20 cellular contexts compared by ENCODE assay signal in the genomic region with DNA sequence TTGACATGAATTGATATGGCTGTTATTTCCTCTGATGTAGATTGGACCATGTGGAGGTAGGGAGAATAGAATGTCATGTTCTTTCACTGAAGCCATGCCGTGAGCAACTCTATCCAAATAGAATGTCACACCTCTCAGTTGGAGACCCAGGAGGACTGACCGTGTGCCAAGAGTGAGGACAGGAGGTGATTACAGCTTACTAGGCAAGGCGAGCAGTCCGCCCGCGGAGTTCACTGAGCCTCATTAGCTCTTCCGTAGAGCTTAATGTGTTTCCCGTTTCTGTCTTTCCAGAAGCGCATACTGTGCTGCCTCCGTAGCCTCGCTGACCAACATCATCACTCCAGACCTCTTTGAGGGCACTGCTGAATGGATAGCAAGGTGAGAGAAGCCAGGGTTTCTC. TPM values are rescaled to one million over a fixed set of nuclear protein-coding genes. Genes with fewer than 3 reads are reported as not detected.
DNase-seq lines count a peak whose midpoint lies in the region; ATAC-seq, FAIRE-seq and TF ChIP-seq lines count a peak whose summit lies in the region.
"Had no signal": no experiment of that assay in that cellular context is flagged by ENCODE, and none has a peak within 500 bp of the region (broad histone marks: within the 10 kb centered on the region; RNA-seq: fewer than 3 reads in every experiment).

No MANE protein-coding gene starts in this region.

- H3K27ac Mint-ChIP-seq in endothelial cell (ENCODE audit: unreplicated experiment), result no peak overlapping the region
- H3K27ac Mint-ChIP-seq: CD8-positive, alpha-beta T cell; GM23338 had no signal

- peak; percentile 66 for ATAC-seq in left lobe of liver
- ATAC-seq: CD8-positive, alpha-beta T cell; GM23338 had no signal

- H3K36me3 Mint-ChIP-seq in endothelial cell (ENCODE audit: low read depth, unreplicated experiment), result peaks cover 19% of the 10 kb centered on the region

- FAIRE-seq in urothelium cell line (lab: Jason Lieb, UNC), result peak; percentile 65
- FAIRE-seq in frontal cortex (lab: Jason Lieb, UNC), result no peak
- FAIRE-seq: D721Med, GM12892 had no signal

- TF ChIP-seq CTCF in endothelial cell (IDR thresholded peaks at IDR 0.05; ENCODE audit: unreplicated experiment), result no peak

- peaks cover 2% of the 10 kb centered on the region for H3K27me3 Mint-ChIP-seq in endothelial cell (ENCODE audit: unreplicated experiment)

- DNase-seq in NCI-H69 (lab: John Stamatoyannopoulos, UW) (peak; percentile 16), endothelial cell (ENCODE audit: low spot score) (no peak), left lobe of liver (ENCODE audit: low spot score) (peak; percentile 63), urothelium cell line (ENCODE audit: low spot score) (no peak), frontal cortex (ENCODE audit: low spot score in 2 of 2) (no peak), NCI-H1105 (lab: John Stamatoyannopoulos, UW) (no peak), SIG-M5 treated with dmso at 0.1 percent for 504 hours (lab: John Stamatoyannopoulos, UW; ENCODE audit: unreplicated experiment) (no peak)
- DNase-seq: BE2C; CD8-positive, alpha-beta T cell; DMS79 treated with DMSO at 0.1 percent for 48 hours; GDM1; KG1; NCI-H1105 treated with DMSO at 0.1 percent for 48 hours; NCI-H187; NCI-H510A treated with DMSO at 0.1 percent for 48 hours; Peyer's patch; SIG-M5 had no signal

- peak overlapping the region; percentile 68 for H3K4me3 Mint-ChIP-seq in endothelial cell (ENCODE audit: unreplicated experiment)
- H3K4me3 Mint-ChIP-seq: CD8-positive, alpha-beta T cell; GM23338 had no signal

- no peaks in the 10 kb centered on the region for H3K9me3 Mint-ChIP-seq in endothelial cell (ENCODE audit: unreplicated experiment)
- H3K9me3 Mint-ChIP-seq: CD8-positive, alpha-beta T cell; GM23338 had no signal

- H3K4me1 Mint-ChIP-seq in endothelial cell (ENCODE audit: unreplicated experiment), result no peaks in the 10 kb centered on the region
- H3K4me1 Mint-ChIP-seq: GM23338 had no signal

RNA-seq across cellular contexts. Expression of a gene that starts 45.6 kb away (rescaled TPM):
- total RNA-seq in endothelial cell (ENCODE audit: unreplicated experiment), result 16.9 TPM
- 9.9 TPM for total RNA-seq in left lobe of liver
- total RNA-seq in frontal cortex, result 5.3 TPM

Comparison
In these comparisons a context has a peak if more than half of its experiments do, and no peak if none do; other contexts are left out.
1. DNase-seq: peak in NCI-H69 (single experiment) and left lobe of liver (single experiment); none in endothelial cell (single experiment), urothelium cell line (single experiment), frontal cortex (0 of 2), NCI-H1105 (single experiment) and SIG-M5 treated with dmso at 0.1 percent for 504 hours (single experiment).